ENCODE assay signal across 17 cellular contexts in the genomic region with DNA sequence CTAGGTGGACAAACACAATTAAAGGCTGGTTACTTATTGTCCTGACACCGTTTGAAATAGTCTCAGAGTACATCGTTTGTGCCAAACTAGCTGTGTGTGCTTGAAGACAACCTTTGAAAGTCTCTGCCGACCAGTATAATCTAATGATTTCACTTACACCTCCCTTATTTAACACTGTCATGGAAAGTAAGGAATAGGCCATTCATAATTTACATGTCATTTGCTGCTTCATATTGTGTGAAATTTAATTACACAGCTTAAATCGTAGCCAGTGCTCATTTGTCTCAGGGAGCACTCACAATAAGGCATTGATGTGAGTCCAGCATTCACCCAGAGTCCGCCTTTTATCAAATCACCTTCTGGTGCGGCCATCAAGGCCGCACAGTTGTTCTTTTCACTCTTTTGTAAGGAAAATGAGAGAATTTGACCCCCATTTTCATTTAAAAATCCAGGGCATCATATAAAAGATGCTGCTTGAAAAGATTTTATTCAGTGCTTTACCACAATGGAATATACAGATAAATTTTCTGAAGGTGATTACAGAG. TPM values are rescaled to one million over a fixed set of nuclear protein-coding genes. Genes with fewer than 3 reads are reported as not detected.
DNase-seq lines count a peak whose midpoint lies in the region; ATAC-seq and TF ChIP-seq lines count a peak whose summit lies in the region.
"Had no signal": no experiment of that assay in that cellular context is flagged by ENCODE, and none has a peak within 500 bp of the region (broad histone marks: within the 10 kb centered on the region; RNA-seq: fewer than 3 reads in every experiment).

No MANE protein-coding gene starts in this region.

- H3K27ac Mint-ChIP-seq in endodermal cell (no peak overlapping the region), neural progenitor cell (peak overlapping the region; percentile 69)
- H3K27ac Mint-ChIP-seq: CD8-positive, alpha-beta memory T cell; GM23338 had no signal

- H3K4me1 ChIP-seq in endodermal cell (ENCODE audit: control insufficient read depth, insufficient read depth, low read length) (no peaks in the 10 kb centered on the region), neural progenitor cell (peaks cover 78% of the 10 kb centered on the region), gastrocnemius medialis (peaks cover 11% of the 10 kb centered on the region in 2 donors)
- H3K4me1 ChIP-seq: Caco-2 had no signal

- no peak overlapping the region for H3K4me3 ChIP-seq in endodermal cell (ENCODE audit: low read length)
- H3K4me3 ChIP-seq in neural progenitor cell: peak overlapping the region; percentile 24
- no peak overlapping the region for H3K4me3 ChIP-seq in gastrocnemius medialis
- H3K4me3 ChIP-seq: GM23338 had no signal

- H3K9ac ChIP-seq in endodermal cell (ENCODE audit: extremely low read depth, low read length, poor library complexity, severe bottlenecking): no peak overlapping the region
- no peak overlapping the region for H3K9ac ChIP-seq in neural progenitor cell

- in situ Hi-C loops in gastrocnemius medialis (cut with MboI; ENCODE audit: low sequenced_read_pairs in 4 of 4): no loop called here

- H2AFZ ChIP-seq in neural progenitor cell (replicated peaks): no peak overlapping the region
- H2AFZ ChIP-seq: GM23338 had no signal

- intact Hi-C loops in gastrocnemius medialis (cut with DNase I; ENCODE audit: low total_unique reads): no loop called here

- H3K27ac ChIP-seq in endodermal cell (ENCODE audit: low read depth, low read length): peak overlapping the region; percentile 25
- peak overlapping the region; percentile 87 for H3K27ac ChIP-seq in neural progenitor cell
- H3K27ac ChIP-seq in gastrocnemius medialis: no peak overlapping the region
- H3K27ac ChIP-seq: 22Rv1 had no signal

- WGBS in endodermal cell (ENCODE audit: insufficient coverage in 1 of 2, insufficient read length in 1 of 2), 2 experiments: 93 to 95% methylated on average over 4 to 7 of the region's 7 CpGs

- H3K4me1 Mint-ChIP-seq in endodermal cell: peaks cover 8% of the 10 kb centered on the region
- H3K4me1 Mint-ChIP-seq in neural progenitor cell: peaks cover 58% of the 10 kb centered on the region
- H3K4me1 Mint-ChIP-seq: CD8-positive, alpha-beta memory T cell had no signal

- no peaks in the 10 kb centered on the region for H4K20me1 ChIP-seq in neural progenitor cell (ENCODE audit: low read depth)

- peaks cover 11% of the 10 kb centered on the region for H3K79me2 ChIP-seq in neural progenitor cell (ENCODE audit: low read depth)

- no peak for ATAC-seq in gastrocnemius medialis
- ATAC-seq: GM23338 had no signal

- H3K27me3 Mint-ChIP-seq in endodermal cell (ENCODE audit: insufficient read depth) (no peaks in the 10 kb centered on the region), neural progenitor cell (ENCODE audit: insufficient read depth, low read depth) (no peaks in the 10 kb centered on the region)
- H3K27me3 Mint-ChIP-seq: CD8-positive, alpha-beta memory T cell had no signal

- H3K4me3 Mint-ChIP-seq in endodermal cell (no peak overlapping the region), neural progenitor cell (peak overlapping the region; percentile 28)
- H3K4me3 Mint-ChIP-seq: CD8-positive, alpha-beta memory T cell; GM23338 had no signal

- H3K36me3 Mint-ChIP-seq in endodermal cell (ENCODE audit: low read depth): no peaks in the 10 kb centered on the region
- H3K36me3 Mint-ChIP-seq in neural progenitor cell: no peaks in the 10 kb centered on the region

- no peaks in the 10 kb centered on the region for H3K9me3 ChIP-seq in endodermal cell (ENCODE audit: control insufficient read depth, low read length)
- H3K9me3 ChIP-seq in neural progenitor cell (ENCODE audit: low read depth): no peaks in the 10 kb centered on the region
- H3K9me3 ChIP-seq in gastrocnemius medialis: no peaks in the 10 kb centered on the region
- H3K9me3 ChIP-seq: Caco-2 had no signal

- H3K9me3 Mint-ChIP-seq in endodermal cell: no peaks in the 10 kb centered on the region
- H3K9me3 Mint-ChIP-seq in neural progenitor cell: no peaks in the 10 kb centered on the region
- H3K9me3 Mint-ChIP-seq: CD8-positive, alpha-beta memory T cell; GM23338 had no signal

- H3K4me2 ChIP-seq in neural progenitor cell: peak overlapping the region; percentile 70
- H3K4me2 ChIP-seq: GM23338 had no signal

- H3K36me3 ChIP-seq in endodermal cell (ENCODE audit: control insufficient read depth, insufficient read depth, low read length) (no peaks in the 10 kb centered on the region), neural progenitor cell (no peaks in the 10 kb centered on the region), gastrocnemius medialis (no peaks in the 10 kb centered on the region)

- DNase-seq in NCI-H2227 (lab: John Stamatoyannopoulos, UW; ENCODE audit: unreplicated experiment) (peak; percentile 53), NCI-H2227 treated with DMSO at 0.1 percent for 48 hours (lab: John Stamatoyannopoulos, UW) (no peak), astrocyte of the hippocampus (ENCODE audit: low read depth, low spot score) (peak; percentile 37), endodermal cell (no peak), neural progenitor cell (ENCODE audit: low spot score) (peak; percentile 52), gastrocnemius medialis (no peak), GM20000 (ENCODE audit: low spot score) (no peak), globus pallidus (ENCODE audit: low spot score) (no peak)
- DNase-seq: Caco-2; CD8-positive, alpha-beta memory T cell; DND-41; GF-D8; H7 had no signal

- no peak for TF ChIP-seq POLR2A in gastrocnemius medialis (IDR thresholded peaks at IDR 0.05)

- H3K27me3 ChIP-seq in endodermal cell (ENCODE audit: control insufficient read depth, insufficient read depth, low read length, poor library complexity, severe bottlenecking) (no peaks in the 10 kb centered on the region), neural progenitor cell (no peaks in the 10 kb centered on the region), gastrocnemius medialis (no peaks in the 10 kb centered on the region)

- TF ChIP-seq CTCF in endodermal cell (conservative IDR thresholded peaks at IDR 0.05): no peak
- TF ChIP-seq CTCF in neural progenitor cell (IDR thresholded peaks at IDR 0.05): no peak
- no peak for TF ChIP-seq CTCF in gastrocnemius medialis (IDR thresholded peaks at IDR 0.05 in 4 of 5, conservative IDR thresholded peaks at IDR 0.05 in 1 of 5)
- no peak for TF ChIP-seq CTCF in GM20000 (IDR thresholded peaks at IDR 0.05; ENCODE audit: extremely low read depth, missing control alignments)

- peaks cover 79% of the 10 kb centered on the region for H3F3A ChIP-seq in neural progenitor cell (ENCODE audit: low read depth)

RNA-seq across cellular contexts. Expression of a gene that starts 46.9 kb away (rescaled TPM):
- total RNA-seq in endodermal cell: 1 to 10 TPM; 5.4 to 6.8 TPM
- polyA plus RNA-seq in endodermal cell (2013, experiment 1 of 2): 37.3 TPM
- 27.0 TPM for polyA plus RNA-seq in endodermal cell (2013, experiment 2 of 2)
- total RNA-seq in neural progenitor cell (ENCODE audit: low replicate concordance): 190 and 215 TPM in 2 replicates
- not detected for total RNA-seq in gastrocnemius medialis
- total RNA-seq: CD8-positive, alpha-beta memory T cell; HT-29 had no signal
- polyA plus RNA-seq: BJ; CD8-positive, alpha-beta memory T cell had no signal

Comparison
In these comparisons a context has a peak if more than half of its experiments do, and no peak if none do; other contexts are left out.
1. DNase-seq: peak in NCI-H2227 (single experiment), astrocyte of the hippocampus (single experiment) and neural progenitor cell (single experiment); none in NCI-H2227 treated with DMSO at 0.1 percent for 48 hours (single experiment), endodermal cell (single experiment), gastrocnemius medialis (0 of 2), GM20000 (single experiment) and globus pallidus (single experiment).
2. H3K27ac ChIP-seq: peak in endodermal cell (single experiment) and neural progenitor cell (single experiment); none in gastrocnemius medialis (0 of 4).
3. RNA of a gene that starts 46.9 kb away (total RNA-seq): 190 to 215 TPM in neural progenitor cell; 5.4 to 6.8 TPM in endodermal cell and not detected in gastrocnemius medialis; every median in the first group is over 10 times any median in the second.